In the genomic region with DNA sequence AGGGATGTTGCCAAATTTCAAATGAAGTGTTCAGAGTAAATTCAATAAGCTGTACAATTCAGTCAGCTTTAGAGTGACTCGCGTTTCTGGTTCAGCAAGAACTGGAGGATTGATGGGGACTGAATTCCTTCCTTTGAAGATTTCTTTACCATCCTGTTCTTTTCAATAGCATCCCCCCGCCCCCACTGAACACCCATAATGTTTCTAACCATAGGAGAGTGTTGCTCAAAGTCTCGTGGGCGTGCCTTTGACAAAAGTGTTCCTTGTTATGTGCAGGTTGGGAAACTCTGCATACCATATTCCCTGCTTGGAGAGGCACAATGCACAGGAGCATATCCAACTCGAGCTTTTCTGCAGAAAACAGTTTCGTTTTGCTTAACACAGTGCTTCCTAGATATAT, we compare ENCODE assay signal across 1 cellular context.
TF ChIP-seq lines count a peak whose summit lies in the region.

No MANE protein-coding gene starts in this region.

TF ChIP-seq in HepG2, 621 proteins besides CTCF, POLR2A, EP300 and RAD21 (continued from another document):
- TF ChIP-seq CREM (IDR thresholded peaks at IDR 0.05), result no peak
- no peak for TF ChIP-seq CREM (CRISPR knock-in tag; IDR thresholded peaks at IDR 0.05)
- no peak for TF ChIP-seq FOXA3 (CRISPR knock-in tag; IDR thresholded peaks at IDR 0.05)
- TF ChIP-seq ZSCAN30 (CRISPR knock-in tag; IDR thresholded peaks at IDR 0.05), result no peak
- TF ChIP-seq NFE2L1 (CRISPR knock-in tag; IDR thresholded peaks at IDR 0.05; ENCODE audit: borderline replicate concordance), result no peak
